In genomic region chr9:93896496-93897033, GRCh38 we compare ENCODE assay signal across 2 cellular contexts.
TF ChIP-seq lines count a peak whose summit lies in the region.

No MANE protein-coding gene starts in this region.

TF ChIP-seq in SK-N-SH, 30 proteins besides CTCF, POLR2A, EP300 and RAD21:
- TF ChIP-seq SIN3A (IDR thresholded peaks at IDR 0.05; ENCODE audit: borderline replicate concordance, low read depth, low read length) (no peak), RXRA (IDR thresholded peaks at IDR 0.05; ENCODE audit: borderline replicate concordance, low read depth) (no peak), POLR2AphosphoS5 (IDR thresholded peaks at IDR 0.05; ENCODE audit: low read depth, low read length) (no peak), USF2 (IDR thresholded peaks at IDR 0.05; ENCODE audit: borderline replicate concordance, low read depth, low read length) (no peak), YY1 (IDR thresholded peaks at IDR 0.05; ENCODE audit: low read depth) (no peak), IRF3 (IDR thresholded peaks at IDR 0.05; ENCODE audit: low read depth, low read length) (no peak), REST (IDR thresholded peaks at IDR 0.05; ENCODE audit: low read depth, low read length) (no peak), TCF12 (IDR thresholded peaks at IDR 0.05) (no peak), ELF1 (IDR thresholded peaks at IDR 0.05) (no peak), USF1 (IDR thresholded peaks at IDR 0.05; ENCODE audit: borderline replicate concordance, low read depth) (no peak), EZH2phosphoT487 (IDR thresholded peaks at IDR 0.05; ENCODE audit: borderline replicate concordance, low read depth) (no peak), MAX (IDR thresholded peaks at IDR 0.05; ENCODE audit: low read depth) (no peak), MEF2A (IDR thresholded peaks at IDR 0.05; ENCODE audit: borderline replicate concordance, low read depth) (no peak), FOSL2 (IDR thresholded peaks at IDR 0.05; ENCODE audit: borderline replicate concordance, low read depth) (no peak), RFX5 (IDR thresholded peaks at IDR 0.05; ENCODE audit: low read length) (no peak)

TF ChIP-seq in SK-N-SH treated with all-trans-retinoic acid at 6 μM for 48 hours, 23 proteins besides CTCF, POLR2A, EP300 and RAD21:
- TF ChIP-seq ZFP3 (CRISPR knock-in tag; IDR thresholded peaks at IDR 0.05) = no peak
- TF ChIP-seq PATZ1 (CRISPR knock-in tag; IDR thresholded peaks at IDR 0.05; ENCODE audit: borderline replicate concordance) = no peak
- no peak for TF ChIP-seq CSRNP3 (CRISPR knock-in tag; IDR thresholded peaks at IDR 0.05)
- no peak for TF ChIP-seq BACH2 (CRISPR knock-in tag; IDR thresholded peaks at IDR 0.05; ENCODE audit: borderline replicate concordance)
- TF ChIP-seq TOX (CRISPR knock-in tag; IDR thresholded peaks at IDR 0.05; ENCODE audit: borderline replicate concordance) = no peak
- TF ChIP-seq ISL1 (CRISPR knock-in tag; IDR thresholded peaks at IDR 0.05) = no peak
- TF ChIP-seq ARNTL (CRISPR knock-in tag; IDR thresholded peaks at IDR 0.05; ENCODE audit: borderline replicate concordance, low read depth) = no peak
- TF ChIP-seq ZNF8 (CRISPR knock-in tag; IDR thresholded peaks at IDR 0.05) = no peak
- TF ChIP-seq ZFP30 (CRISPR knock-in tag; IDR thresholded peaks at IDR 0.05) = no peak
- no peak for TF ChIP-seq ZNF70 (CRISPR knock-in tag; IDR thresholded peaks at IDR 0.05)
